ENCODE assay signal across 10 cellular contexts in genomic region chr3:65483475-65483874, GRCh38.
DNase-seq lines count a peak whose midpoint lies in the region; ATAC-seq and TF ChIP-seq lines count a peak whose summit lies in the region.
"Had no signal": no experiment of that assay in that cellular context is flagged by ENCODE, and none has a peak within 500 bp of the region (broad histone marks: within the 10 kb centered on the region; RNA-seq: fewer than 3 reads in every experiment).

No MANE protein-coding gene starts in this region.

- TF ChIP-seq CTCF in foreskin fibroblast (IDR thresholded peaks at IDR 0.05; ENCODE audit: low read depth, low read length) = no peak

- DNase-seq in AG20443 (ENCODE audit: low spot score) (peak; percentile 59), NCI-H69 (lab: John Stamatoyannopoulos, UW) (peak; percentile 17), foreskin fibroblast (peak; percentile 5 to 50), myocyte (ENCODE audit: low read depth) (peak; percentile 44), NK-92 (lab: John Stamatoyannopoulos, UW; ENCODE audit: unreplicated experiment) (no peak)
- no peak for DNase-seq in activated CD8-positive, alpha-beta memory T cell treated with anti-CD3 and anti-CD28 coated beads, Interleukin-2, amount 50 U/mL, for 48 hours
- DNase-seq: SJCRH30 had no signal

- no peak for ATAC-seq in HG02763 (IDR thresholded peaks at IDR 0.05; ENCODE audit: unreplicated experiment)
- ATAC-seq in HG03045 (IDR thresholded peaks at IDR 0.05; ENCODE audit: unreplicated experiment) = no peak
- ATAC-seq: activated T-helper 17 cell treated with anti-CD3 and anti-CD28 coated beads, Interleukin-2, amount 50 U/mL, for 72 hours had no signal

- no peak overlapping the region for H3K4me3 ChIP-seq in foreskin fibroblast (ENCODE audit: low read depth in 1 of 2, low read length in 2 of 2)
- H3K4me3 ChIP-seq: SJCRH30 had no signal

Comparison
In these comparisons a context has a peak if more than half of its experiments do, and no peak if none do; other contexts are left out.
1. DNase-seq: peak in AG20443 (single experiment), NCI-H69 (single experiment), foreskin fibroblast (2 of 2) and myocyte (single experiment); none in NK-92 (single experiment) and activated CD8-positive, alpha-beta memory T cell treated with anti-CD3 and anti-CD28 coated beads, Interleukin-2, amount 50 U/mL, for 48 hours (single experiment).